In the genomic region with DNA sequence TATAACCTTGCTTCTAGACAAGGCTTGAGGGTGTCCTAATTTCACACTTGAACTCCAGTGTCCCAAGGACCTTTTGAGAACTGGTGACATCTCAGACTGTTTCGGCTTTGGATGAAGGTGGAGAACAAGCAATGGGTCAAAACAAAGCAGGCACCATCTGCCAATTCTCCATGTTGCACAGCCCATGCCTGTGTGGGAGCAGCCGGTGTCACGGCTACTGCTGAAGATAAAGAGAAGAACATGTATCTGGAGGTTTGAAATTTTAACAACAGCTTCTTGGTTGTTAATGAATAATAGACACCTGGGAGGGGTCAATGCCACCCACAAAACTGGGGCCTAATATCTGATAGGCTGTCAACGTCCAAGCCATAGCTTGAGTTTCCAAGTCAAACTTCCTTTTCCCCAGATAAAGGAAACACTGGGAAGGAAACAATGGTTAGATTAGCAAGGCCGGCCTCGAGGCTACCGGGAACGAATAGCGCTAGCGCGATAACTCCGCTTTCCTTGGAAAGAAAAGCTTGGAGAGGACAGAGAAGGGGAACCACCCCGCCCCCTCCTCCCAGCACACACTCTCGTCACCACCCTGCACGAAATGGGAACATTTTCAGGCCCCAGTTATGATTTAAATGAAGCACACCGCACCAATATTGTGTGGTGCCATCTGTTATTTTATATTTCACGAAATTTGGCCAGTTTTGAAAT, we compare ENCODE assay signal across 17 cellular contexts. TPM values are rescaled to one million over a fixed set of nuclear protein-coding genes. Genes with fewer than 3 reads are reported as not detected.
DNase-seq lines count a peak whose midpoint lies in the region; ATAC-seq lines count a peak whose summit lies in the region.
"Had no signal": no experiment of that assay in that cellular context is flagged by ENCODE, and none has a peak within 500 bp of the region (broad histone marks: within the 10 kb centered on the region; RNA-seq: fewer than 3 reads in every experiment).

No MANE protein-coding gene starts in this region.

- no peaks in the 10 kb centered on the region for H3K27me3 ChIP-seq in BLaER1
- H3K27me3 ChIP-seq in BLaER1 treated with 17β-estradiol and CSF1 and Interleukin-3, amounts not matched to agents 10 nM and 100 nM: no peaks in the 10 kb centered on the region
- no peaks in the 10 kb centered on the region for H3K27me3 ChIP-seq in right cardiac atrium (ENCODE audit: control insufficient read depth, insufficient read depth)
- H3K27me3 ChIP-seq in neuronal stem cell (ENCODE audit: control insufficient read depth in 3 of 3, insufficient read depth in 3 of 3, low read depth in 1 of 3, low read length in 3 of 3): no peaks in the 10 kb centered on the region
- H3K27me3 ChIP-seq: BE2C had no signal

- ATAC-seq in right cardiac atrium (peak; percentile 88 to 95), GM19351 (IDR thresholded peaks at IDR 0.05; ENCODE audit: unreplicated experiment) (no peak)

- H3K9me3 ChIP-seq in BLaER1 (no peaks in the 10 kb centered on the region), right cardiac atrium (ENCODE audit: control insufficient read depth, low read length) (no peaks in the 10 kb centered on the region), neuronal stem cell (replicated peaks in 1 of 2; ENCODE audit: control insufficient read depth in 2 of 2, insufficient read depth in 1 of 2, low read depth in 1 of 2, low read length in 2 of 2) (no peaks in the 10 kb centered on the region)
- 0 out of 22 replicates have a peak, but pooled peaks cover 0 to 4% (median 0%) of the 10 kb centered on the region in 11 experiments for H3K9me3 ChIP-seq in BLaER1 treated with 17β-estradiol and CSF1 and Interleukin-3, amounts not matched to agents 10 nM and 100 nM (replicated peaks in 1 of 11)
- H3K9me3 ChIP-seq: BE2C had no signal

- H3K4me3 ChIP-seq in BLaER1 (no peak overlapping the region), right cardiac atrium (ENCODE audit: low read length) (no peak overlapping the region), neuronal stem cell (ENCODE audit: low read length in 2 of 2) (no peak overlapping the region)
- no peak overlapping the region for H3K4me3 ChIP-seq in BLaER1 treated with 17β-estradiol and CSF1 and Interleukin-3, amounts not matched to agents 10 nM and 100 nM

- no peak overlapping the region for H2BK120ac ChIP-seq in neuronal stem cell (ENCODE audit: low read depth, low read length)

- H2BK12ac ChIP-seq in neuronal stem cell (ENCODE audit: low read length): peak overlapping the region; percentile 26

- no peak overlapping the region for H2BK5ac ChIP-seq in neuronal stem cell (ENCODE audit: low read length)

- no peak overlapping the region for H3K9ac ChIP-seq in BLaER1
- H3K9ac ChIP-seq in BLaER1 treated with 17β-estradiol and CSF1 and Interleukin-3, amounts not matched to agents 10 nM and 100 nM: no peak overlapping the region
- H3K9ac ChIP-seq in neuronal stem cell (ENCODE audit: low read depth, low read length, poor library complexity): no peak overlapping the region

- H3K4ac ChIP-seq in neuronal stem cell (ENCODE audit: low read length): no peak overlapping the region

- H2AK5ac ChIP-seq in neuronal stem cell (ENCODE audit: low read depth, low read length): no peak overlapping the region

- H3K27ac ChIP-seq in BLaER1: no peak overlapping the region
- H3K27ac ChIP-seq in BLaER1 treated with 17β-estradiol and CSF1 and Interleukin-3, amounts not matched to agents 10 nM and 100 nM: no peak overlapping the region
- no peak overlapping the region for H3K27ac ChIP-seq in right cardiac atrium (ENCODE audit: low read length)
- H3K27ac ChIP-seq in neuronal stem cell (replicated peaks; ENCODE audit: low read length): no peak overlapping the region

- H4K20me1 ChIP-seq in BLaER1: no peaks in the 10 kb centered on the region
- H4K20me1 ChIP-seq in BLaER1 treated with 17β-estradiol and CSF1 and Interleukin-3, amounts not matched to agents 10 nM and 100 nM: no peaks in the 10 kb centered on the region

- no peak overlapping the region for H4K8ac ChIP-seq in neuronal stem cell (ENCODE audit: low read depth, low read length)

- 30% methylated on average over 17 of the region's 17 CpGs for WGBS in right cardiac atrium
- no CpG with 5 or more reads among the region's 17 CpGs for whole genome bisulfite sequencing in neuronal stem cell (ENCODE audit: extremely low coverage in 2 of 2, insufficient read length in 2 of 2, insufficient replicate concordance in 1 of 2), 2 donors

- H3K4me1 ChIP-seq in BLaER1 (peaks cover 50% of the 10 kb centered on the region), right cardiac atrium (ENCODE audit: control insufficient read depth, insufficient read depth, low read length) (no peaks in the 10 kb centered on the region), neuronal stem cell (ENCODE audit: control insufficient read depth in 2 of 2, insufficient read depth in 1 of 2, low read depth in 1 of 2, low read length in 2 of 2) (peaks cover 11 to 12% of the 10 kb centered on the region in 2 donors)
- H3K4me1 ChIP-seq in BLaER1 treated with 17β-estradiol and CSF1 and Interleukin-3, amounts not matched to agents 10 nM and 100 nM: peaks cover 0 to 47% (median 31%) of the 10 kb centered on the region in 10 experiments; a peak in 18 of 20 replicates
- H3K4me1 ChIP-seq: BE2C had no signal

- no peak overlapping the region for H2BK15ac ChIP-seq in neuronal stem cell (ENCODE audit: low read length)

- DNase-seq in right cardiac atrium: peak; percentile 65 to 83 (median 82)
- DNase-seq in neuronal stem cell (ENCODE audit: low spot score): no peak
- no peak for DNase-seq in HUDEP-2 (lab: John Stamatoyannopoulos, UW; ENCODE audit: unreplicated experiment in 76 of 76)
- no peak for DNase-seq in activated CD4-positive, alpha-beta T cell treated with anti-CD3 and anti-CD28 coated beads, Interleukin-2, amount 50 U/mL, for 48 hours
- DNase-seq in GM03348 (ENCODE audit: low spot score): no peak
- DNase-seq: ACHN; BE2C; CD4-positive, alpha-beta memory T cell; DMS153; DMS79; GDM1; H9 had no signal

- no peak overlapping the region for H3K14ac ChIP-seq in neuronal stem cell (ENCODE audit: low read length)

- intact Hi-C loops in right cardiac atrium (cut with DNase I): no loop called here

- H2AFZ ChIP-seq in neuronal stem cell (ENCODE audit: low read length): no peak overlapping the region

- no peak overlapping the region for H4K91ac ChIP-seq in neuronal stem cell (ENCODE audit: low read depth, low read length, poor library complexity)

- H3K4me2 ChIP-seq in BLaER1 (peak overlapping the region; percentile 71), neuronal stem cell (ENCODE audit: insufficient read depth, low read length, poor library complexity, severe bottlenecking) (no peak overlapping the region)
- H3K4me2 ChIP-seq in BLaER1 treated with 17β-estradiol and CSF1 and Interleukin-3, amounts not matched to agents 10 nM and 100 nM: peak overlapping the region in 6 of 11 experiments; percentile 32 to 66 (median 49); a peak in 12 of 22 replicates

- H3K18ac ChIP-seq in neuronal stem cell (ENCODE audit: low read length): no peak overlapping the region

- H3K36me3 ChIP-seq in BLaER1 (no peaks in the 10 kb centered on the region), neuronal stem cell (replicated peaks in 1 of 2; ENCODE audit: control insufficient read depth in 2 of 2, insufficient read depth in 2 of 2, low read length in 2 of 2) (no peaks in the 10 kb centered on the region)
- H3K36me3 ChIP-seq in BLaER1 treated with 17β-estradiol and CSF1 and Interleukin-3, amounts not matched to agents 10 nM and 100 nM: no peaks in the 10 kb centered on the region
- H3K36me3 ChIP-seq: BE2C had no signal

- no peaks in the 10 kb centered on the region for H3K79me1 ChIP-seq in neuronal stem cell (ENCODE audit: low read depth, low read length)

- no peak overlapping the region for H3K23ac ChIP-seq in neuronal stem cell (ENCODE audit: low read depth, low read length, poor library complexity)

RNA-seq across cellular contexts. Expression of a gene that starts 21.7 kb away (rescaled TPM):
- 1 to 10 TPM in 3 of 4 donors, under 1 TPM in 1; 0.74 to 2.8 (median 1.5) TPM for total RNA-seq in right cardiac atrium
- 0.14 TPM for polyA plus RNA-seq in right cardiac atrium
- polyA plus RNA-seq in neuronal stem cell (2013, experiment 1 of 2): 0.26 TPM
- polyA plus RNA-seq in neuronal stem cell (2013, experiment 2 of 2): 0.21 TPM
- total RNA-seq: CD4-positive, alpha-beta memory T cell; Daoy had no signal
- polyA plus RNA-seq: CD14-positive monocyte; CD4-positive, alpha-beta memory T cell had no signal

Comparison
In these comparisons a context has a peak if more than half of its experiments do, and no peak if none do; other contexts are left out.
1. DNase-seq: peak in right cardiac atrium (3 of 3); none in neuronal stem cell (single experiment), HUDEP-2 (0 of 76), activated CD4-positive, alpha-beta T cell treated with anti-CD3 and anti-CD28 coated beads, Interleukin-2, amount 50 U/mL, for 48 hours (0 of 2) and GM03348 (single experiment).